Comparison of ENCODE assay signal across 8 cellular contexts in genomic region chr19:18496167-18496979, GRCh38. TPM values are rescaled to one million over a fixed set of nuclear protein-coding genes. Genes with fewer than 3 reads are reported as not detected.
A peak's percentile ranks its signal among the peaks of the same experiment; 100 is the strongest.
DNase-seq lines count a peak whose midpoint lies in the region; ATAC-seq and TF ChIP-seq lines count a peak whose summit lies in the region.

No MANE protein-coding gene starts in this region.

- POLR2A ChIA-PET in CD4-positive, alpha-beta memory T cell (lab: Charles Lee; ENCODE audit: partially characterized antibody) = interaction anchor here (0.6 to 6.8 kb wide), 21 partner anchors 10 to 336 kb away, joined by 3 to 61 read pairs (median 6); partner anchors contain the start of genes ELL, KXD1, REX1BD and UBA52
- POLR2A ChIA-PET in WTC11 (lab: Charles Lee) = no interaction called here

- CTCF ChIA-PET in CD4-positive, alpha-beta memory T cell (lab: Charles Lee; ENCODE audit: partially characterized antibody) = interaction anchor here (0.8 to 14.1 kb wide), 13 partner anchors 9 to 351 kb away, joined by 3 to 131 read pairs (median 5); partner anchors contain the start of genes ELL, FKBP8 and REX1BD
- CTCF ChIA-PET in WTC11 (lab: Charles Lee) = interaction anchor here (0.5 to 4.5 kb wide), 11 partner anchors 8 to 133 kb away, joined by 3 to 26 read pairs (median 5); partner anchors contain the start of gene FKBP8

- WGBS in trophoblast cell (ENCODE audit: extremely low coverage, insufficient coverage, insufficient read length) = no CpG with 5 or more reads among the region's 11 CpGs

- H2AK5ac ChIP-seq in trophoblast cell (ENCODE audit: low read length) = no peak overlapping the region

- H3K18ac ChIP-seq in trophoblast cell (ENCODE audit: low read length) = peak overlapping the region; percentile 17

- TF ChIP-seq CTCF in WTC11 (IDR thresholded peaks at IDR 0.05) = no peak
- TF ChIP-seq CTCF in chondrocyte (IDR thresholded peaks at IDR 0.05) = no peak

- peaks cover 59 to 96% (median 81%) of the 10 kb centered on the region in 4 donors for H3K4me1 Mint-ChIP-seq in CD4-positive, alpha-beta memory T cell
- H3K4me1 Mint-ChIP-seq in WTC11 (peaks cover 15% of the 10 kb centered on the region), chondrocyte (ENCODE audit: low read depth) (peaks cover 48% of the 10 kb centered on the region)

- no peak overlapping the region for H4K91ac ChIP-seq in trophoblast cell (ENCODE audit: low read depth, low read length)

- H3K36me3 Mint-ChIP-seq in CD4-positive, alpha-beta memory T cell = peaks cover 0 to 8% of the 10 kb centered on the region in 2 donors
- H3K36me3 Mint-ChIP-seq in WTC11 (no peaks in the 10 kb centered on the region), chondrocyte (ENCODE audit: low read depth) (no peaks in the 10 kb centered on the region)

- H3K4me3 Mint-ChIP-seq in CD4-positive, alpha-beta memory T cell = peak overlapping the region; percentile 77 to 86 (median 81)
- H3K4me3 Mint-ChIP-seq in WTC11 (no peak overlapping the region), chondrocyte (ENCODE audit: unreplicated experiment) (no peak overlapping the region)

- intact Hi-C loops in CD4-positive, alpha-beta memory T cell (cut with micrococcal nuclease) = no loop called here

- no peaks in the 10 kb centered on the region for H3K36me3 ChIP-seq in CD4-positive, alpha-beta memory T cell (ENCODE audit: insufficient read depth, low read length)
- H3K36me3 ChIP-seq in trophoblast cell (ENCODE audit: control insufficient read depth in 1 of 2, insufficient read depth in 2 of 2, low read length in 2 of 2) = no peaks in the 10 kb centered on the region

- H4K8ac ChIP-seq in trophoblast cell (ENCODE audit: low read depth, low read length) = no peak overlapping the region

- no peak overlapping the region for H3K4me2 ChIP-seq in trophoblast cell (ENCODE audit: low read length)

- H2BK120ac ChIP-seq in trophoblast cell (ENCODE audit: insufficient read depth, low read length, poor library complexity) = no peak overlapping the region

- H3K14ac ChIP-seq in trophoblast cell (ENCODE audit: low read length) = no peak overlapping the region

- H3K27me3 Mint-ChIP-seq in CD4-positive, alpha-beta memory T cell = no peaks in the 10 kb centered on the region
- no peaks in the 10 kb centered on the region for H3K27me3 Mint-ChIP-seq in WTC11 (ENCODE audit: low read depth)
- no peaks in the 10 kb centered on the region for H3K27me3 Mint-ChIP-seq in chondrocyte (ENCODE audit: low read depth)

- no peak overlapping the region for H4K12ac ChIP-seq in trophoblast cell (ENCODE audit: low read depth, low read length)

- peak overlapping the region; percentile 90 for H3K27ac ChIP-seq in CD4-positive, alpha-beta memory T cell (ENCODE audit: low read depth, low read length)
- no peak overlapping the region for H3K27ac ChIP-seq in trophoblast cell (ENCODE audit: low read depth, low read length)

- peaks cover 96% of the 10 kb centered on the region for H3K4me1 ChIP-seq in CD4-positive, alpha-beta memory T cell (ENCODE audit: insufficient read depth, low read length)
- H3K4me1 ChIP-seq in trophoblast cell (ENCODE audit: control insufficient read depth in 1 of 2, insufficient read depth in 2 of 2, low read length in 2 of 2) = peaks cover 11 to 16% of the 10 kb centered on the region in 2 experiments

- peaks cover 5% of the 10 kb centered on the region for H3K79me2 ChIP-seq in trophoblast cell (ENCODE audit: control insufficient read depth, insufficient read depth, low read length, poor library complexity)

- no peak overlapping the region for H2BK5ac ChIP-seq in trophoblast cell (ENCODE audit: low read depth, low read length, poor library complexity)

- no peak overlapping the region for H2AFZ ChIP-seq in trophoblast cell (ENCODE audit: insufficient read depth, low read length, poor library complexity)

- DNase-seq in CD4-positive, alpha-beta memory T cell = peak; percentile 75 to 96 (median 83)
- peak; percentile 39 for DNase-seq in HT-29 (ENCODE audit: low spot score)
- no peak for DNase-seq in WTC11 (ENCODE audit: low spot score)
- no peak for DNase-seq in chondrocyte (ENCODE audit: low spot score)
- peak in 1 of 2 donors; percentile 63 for DNase-seq in trophoblast cell
- DNase-seq in putamen (ENCODE audit: low spot score) = no peak

- no peak overlapping the region for H3K23ac ChIP-seq in trophoblast cell (ENCODE audit: low read length)

- no peak overlapping the region for H2BK12ac ChIP-seq in trophoblast cell (ENCODE audit: low read length)

- no peaks in the 10 kb centered on the region for H3K27me3 ChIP-seq in CD4-positive, alpha-beta memory T cell (ENCODE audit: insufficient read depth, low read length)
- H3K27me3 ChIP-seq in trophoblast cell (ENCODE audit: insufficient read depth, low read length) = no peaks in the 10 kb centered on the region

- no peaks in the 10 kb centered on the region for H3K9me3 ChIP-seq in CD4-positive, alpha-beta memory T cell (ENCODE audit: control insufficient read depth in 1 of 2, low read length in 2 of 2)
- no peaks in the 10 kb centered on the region for H3K9me3 ChIP-seq in trophoblast cell (ENCODE audit: insufficient read depth, low read depth, low read length)

- H3K9me3 Mint-ChIP-seq in CD4-positive, alpha-beta memory T cell = no peaks in the 10 kb centered on the region
- H3K9me3 Mint-ChIP-seq in WTC11 (no peaks in the 10 kb centered on the region), chondrocyte (ENCODE audit: low read depth) (no peaks in the 10 kb centered on the region)

- peak overlapping the region; percentile 36 to 43 for H3K4me3 ChIP-seq in CD4-positive, alpha-beta memory T cell (ENCODE audit: low read length in 2 of 2)
- H3K4me3 ChIP-seq in trophoblast cell (ENCODE audit: low read depth, low read length) = no peak overlapping the region

- H3K79me1 ChIP-seq in trophoblast cell (ENCODE audit: low read length) = no peaks in the 10 kb centered on the region

- peak overlapping the region; percentile 95 to 98 (median 97) for H3K27ac Mint-ChIP-seq in CD4-positive, alpha-beta memory T cell
- peak overlapping the region; percentile 74 for H3K27ac Mint-ChIP-seq in WTC11
- H3K27ac Mint-ChIP-seq in chondrocyte (ENCODE audit: unreplicated experiment) = peak overlapping the region; percentile 41

- ATAC-seq in WTC11 = no peak
- ATAC-seq in GM18867 (IDR thresholded peaks at IDR 0.05; ENCODE audit: unreplicated experiment) = no peak
- ATAC-seq in HG03521 (IDR thresholded peaks at IDR 0.05; ENCODE audit: unreplicated experiment) = no peak

- H3K9ac ChIP-seq in trophoblast cell (ENCODE audit: low read length) = no peak overlapping the region

- H3K4ac ChIP-seq in trophoblast cell (ENCODE audit: low read depth, low read length) = no peak overlapping the region

TF ChIP-seq in WTC11, 78 proteins besides CTCF, POLR2A, EP300 and RAD21 (continues in another document):
- TF ChIP-seq SP1 (CRISPR knock-in tag; conservative IDR thresholded peaks at IDR 0.05) (no peak), JAZF1 (CRISPR knock-in tag; IDR thresholded peaks at IDR 0.05) (no peak), RORB (CRISPR knock-in tag; IDR thresholded peaks at IDR 0.05) (no peak), TP53 (CRISPR knock-in tag; IDR thresholded peaks at IDR 0.05) (no peak), ATF1 (CRISPR knock-in tag; IDR thresholded peaks at IDR 0.05) (no peak), PRRX2 (CRISPR knock-in tag; IDR thresholded peaks at IDR 0.05) (no peak), CREM (CRISPR knock-in tag; IDR thresholded peaks at IDR 0.05) (no peak), ZNF281 (CRISPR knock-in tag; IDR thresholded peaks at IDR 0.05) (no peak)
- TF ChIP-seq, protein P1, sequence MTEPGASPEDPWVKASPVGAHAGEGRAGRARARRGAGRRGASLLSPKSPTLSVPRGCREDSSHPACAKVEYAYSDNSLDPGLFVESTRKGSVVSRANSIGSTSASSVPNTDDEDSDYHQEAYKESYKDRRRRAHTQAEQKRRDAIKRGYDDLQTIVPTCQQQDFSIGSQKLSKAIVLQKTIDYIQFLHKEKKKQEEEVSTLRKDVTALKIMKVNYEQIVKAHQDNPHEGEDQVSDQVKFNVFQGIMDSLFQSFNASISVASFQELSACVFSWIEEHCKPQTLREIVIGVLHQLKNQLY (CRISPR knock-in tag; IDR thresholded peaks at IDR 0.05) = no peak

RNA-seq across cellular contexts. Expression of gene ELL, which starts 25.5 kb away (rescaled TPM):
- total RNA-seq in CD4-positive, alpha-beta memory T cell = 10 to 100 TPM; 34.9 to 35.9 TPM
- 10 to 100 TPM in 1 of 2 donors, 1 to 10 TPM in 1; 6.5 to 16.7 TPM for polyA plus RNA-seq in CD4-positive, alpha-beta memory T cell
- 16.0 and 20.7 TPM in 2 replicates for total RNA-seq in HT-29 (2014; rRNA removed; shearing (Covaris generic))
- 11.6 to 17.3 TPM (median 13.1 TPM) in 3 replicates for total RNA-seq in WTC11 (2021)
- total RNA-seq in chondrocyte = 12.4 to 14.0 TPM (median 13.0 TPM) in 3 replicates
- 26.7 and 26.8 TPM in 2 replicates for polyA plus RNA-seq in trophoblast cell (2013)

RNA-seq across cellular contexts. Expression of gene FKBP8, which starts 47.0 kb away (rescaled TPM):
- total RNA-seq in CD4-positive, alpha-beta memory T cell = 100 to 1,000 TPM; 231 to 249 TPM
- polyA plus RNA-seq in CD4-positive, alpha-beta memory T cell = 100 to 1,000 TPM in 1 of 2 donors, 10 to 100 TPM in 1; 82.4 to 130 TPM
- 257 and 277 TPM in 2 replicates for total RNA-seq in HT-29 (2014; rRNA removed; shearing (Covaris generic))
- 345 to 423 TPM (median 410 TPM) in 3 replicates for total RNA-seq in WTC11 (2021)
- 168 to 192 TPM (median 190 TPM) in 3 replicates for total RNA-seq in chondrocyte
- polyA plus RNA-seq in trophoblast cell (2013) = 152 and 154 TPM in 2 replicates

RNA-seq across cellular contexts. Expression of gene ISYNA1, which starts 58.4 kb away (rescaled TPM):
- 10 to 100 TPM; 37.1 to 43.2 TPM for total RNA-seq in CD4-positive, alpha-beta memory T cell
- polyA plus RNA-seq in CD4-positive, alpha-beta memory T cell = 10 to 100 TPM; 27.5 to 36.3 TPM
- 5.3 and 14.9 TPM in 2 replicates for total RNA-seq in HT-29 (2014; rRNA removed; shearing (Covaris generic))
- total RNA-seq in WTC11 (2021) (236 to 310 TPM (median 307 TPM) in 3 replicates), chondrocyte (56.5 to 213 TPM (median 208 TPM) in 3 replicates)
- 476 and 488 TPM in 2 replicates for polyA plus RNA-seq in trophoblast cell (2013)

Comparison
In these comparisons a context has a peak if more than half of its experiments do, and no peak if none do; other contexts are left out.
1. DNase-seq: peak in CD4-positive, alpha-beta memory T cell (5 of 5) and HT-29 (single experiment); none in WTC11 (single experiment), chondrocyte (single experiment) and putamen (single experiment).
2. H3K27ac Mint-ChIP-seq: peak in every context shown above with its lines; median percentile 97 in CD4-positive, alpha-beta memory T cell; 74 in WTC11; 41 in chondrocyte.
3. H3K4me3 Mint-ChIP-seq: peak in CD4-positive, alpha-beta memory T cell (8 of 8); none in WTC11 (single experiment) and chondrocyte (single experiment).